ENCODE assay signal across 8 cellular contexts in the genomic region with DNA sequence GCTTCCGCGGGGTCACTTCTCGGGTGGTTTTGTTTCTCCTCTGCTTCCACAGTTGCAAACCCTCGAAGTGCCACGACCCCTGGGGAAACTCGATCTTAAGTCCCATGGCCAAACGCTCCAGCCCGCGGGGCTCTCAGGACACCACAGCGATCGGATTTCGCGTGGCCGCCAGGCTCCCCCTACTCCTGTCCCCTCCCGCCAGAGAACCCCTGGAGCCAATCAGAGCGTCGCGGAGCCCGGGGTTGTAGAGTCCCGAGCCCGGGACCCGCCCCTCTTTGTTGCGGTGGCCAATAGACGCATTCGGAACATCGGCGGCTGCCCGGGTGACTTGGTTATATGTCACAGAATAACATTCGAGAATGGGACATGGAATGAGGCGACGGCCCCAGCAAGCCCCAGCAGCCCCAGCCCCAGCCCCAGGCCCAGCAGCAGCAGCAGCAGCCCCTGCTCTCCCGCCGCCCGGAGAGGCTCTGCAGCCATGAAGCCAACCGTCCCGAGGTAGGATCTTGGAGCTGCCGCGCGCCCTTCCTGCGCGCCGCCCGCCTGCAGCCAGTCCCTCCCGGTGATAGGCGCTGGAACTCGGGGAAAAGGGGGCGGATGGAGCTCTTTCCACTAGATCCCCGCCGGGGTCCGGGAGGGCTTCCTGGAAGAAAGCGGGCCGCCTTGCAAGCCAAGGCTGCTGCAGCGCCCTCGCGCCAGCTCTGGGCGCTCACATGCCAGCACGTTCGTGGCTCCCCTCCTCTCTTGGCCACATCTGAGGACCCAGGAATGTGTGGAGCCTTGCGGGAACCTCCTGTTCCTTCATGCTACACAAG. TPM values are rescaled to one million over a fixed set of nuclear protein-coding genes. Genes with fewer than 3 reads are reported as not detected.
A peak's percentile ranks its signal among the peaks of the same experiment; 100 is the strongest.
DNase-seq lines count a peak whose midpoint lies in the region; ATAC-seq, FAIRE-seq and TF ChIP-seq lines count a peak whose summit lies in the region.

A gene (plus strand): TSS at position 299 of the 815 bp plus-strand sequence. CDS start 1,002 bp downstream, outside the sequence.

- peak; percentile 87 for FAIRE-seq in GM12892 (lab: Jason Lieb, UNC)

- no peak for TF ChIP-seq CTCF in MCF 10A (IDR thresholded peaks at IDR 0.05; ENCODE audit: unreplicated experiment)

- TF ChIP-seq POLR2A in GM12892 (IDR thresholded peaks at IDR 0.05; ENCODE audit: low read depth, low read length): no peak; the same call in 1 of the 2 replicates

- H3K36me3 Mint-ChIP-seq in MCF 10A (ENCODE audit: insufficient read depth, unreplicated experiment): no peaks in the 10 kb centered on the region

- DNase-seq in GM12892 (ENCODE audit: insufficient read length) (peak; percentile 92), NCI-H1417 treated with DMSO at 0.1 percent for 48 hours (lab: John Stamatoyannopoulos, UW) (peak; percentile 37), T-helper 9 cell (peak; percentile 1), MCF 10A (ENCODE audit: unreplicated experiment) (peak; percentile 94), iPS-NIHi11 (ENCODE audit: low spot score) (peak; percentile 98), GOT3 (lab: John Stamatoyannopoulos, UW) (no peak)

- no TSS peak for BruUV-seq in MCF 10A (replicated peaks; lab: Mats Ljungman, UMichigan)

- peaks cover 19% of the 10 kb centered on the region for H3K27me3 Mint-ChIP-seq in MCF 10A (ENCODE audit: insufficient read depth, unreplicated experiment)

- peak within 1 kb of the TSS; percentile 85 for H3K4me3 Mint-ChIP-seq in MCF 10A (ENCODE audit: unreplicated experiment)

- peak; percentile 96 for ATAC-seq in HG02623 (IDR thresholded peaks at IDR 0.05; ENCODE audit: unreplicated experiment)

- no peaks in the 10 kb centered on the region for H3K9me3 Mint-ChIP-seq in MCF 10A (ENCODE audit: unreplicated experiment)

- CTCF ChIA-PET in MCF 10A (lab: Yijun Ruan, JAX): interaction anchor here (0.7 to 1.9 kb wide), 6 partner anchors 9 to 252 kb away, joined by 3 to 8 read pairs (median 4); no protein-coding TSS in a partner anchor

- no peak within 1 kb of the TSS for H3K27ac Mint-ChIP-seq in MCF 10A (ENCODE audit: low read depth, unreplicated experiment)

- H3K4me3 ChIP-seq in skin epidermis: peak within 1 kb of the TSS; percentile 35 to 60 (median 40)

- intact Hi-C loops in MCF 10A (cut with micrococcal nuclease): loop anchor here (2.0 kb wide), 1 partner anchor 44 kb away; no protein-coding TSS in a partner anchor

- peak within 1 kb of the TSS in 1 of 21 experiments; percentile 45 for H3K27ac ChIP-seq in skin epidermis

- POLR2A ChIA-PET in MCF 10A (lab: Yijun Ruan, JAX): interaction anchor here (0.7 to 2.3 kb wide), 7 partner anchors 9 to 159 kb away, joined by 3 to 10 read pairs (median 4); a partner anchor contains a TSS

- H3K4me1 Mint-ChIP-seq in MCF 10A (ENCODE audit: insufficient read depth, unreplicated experiment): no peaks in the 10 kb centered on the region

RNA-seq across cellular contexts. Expression of the gene that starts here (rescaled TPM):
- polyA plus RNA-seq in GM12892 (2012; ENCODE audit: missing spikeins): 35.6 TPM
- not detected in 2 replicates for total RNA-seq in MCF 10A (2022)

Comparison
In these comparisons a context has a peak if more than half of its experiments do, and no peak if none do; other contexts are left out.
1. Peak in DNase-seq in MCF 10A; RNA of the gene not detected or under 1 TPM.